11 cellular contexts compared by ENCODE assay signal in genomic region chr3:143098032-143098764, GRCh38.
"Had no signal": no experiment of that assay in that cellular context is flagged by ENCODE, and none has a peak within 500 bp of the region (broad histone marks: within the 10 kb centered on the region; RNA-seq: fewer than 3 reads in every experiment).

No MANE protein-coding gene starts in this region.

- ATAC-seq: heart right ventricle, upper lobe of right lung had no signal

- H3K4me1 ChIP-seq: upper lobe of right lung had no signal

- H3K27me3 ChIP-seq: heart right ventricle, ovary, upper lobe of right lung had no signal

- DNase-seq: activated CD4-positive, alpha-beta T cell treated with anti-CD3 and anti-CD28 coated beads, Interleukin-2, amount 50 U/mL, for 1 hour; activated CD4-positive, CD25-positive, alpha-beta regulatory T cell; activated effector memory CD4-positive, alpha-beta T cell treated with Interleukin-2 at 50 U/mL for 16 hours; activated T-cell treated with anti-CD3 and anti-CD28 coated beads, Interleukin-2, amount 50 U/mL, for 24 hours; cortex of kidney; effector CD8-positive, alpha-beta T cell; heart right ventricle; ovary; stimulated activated CD4-positive, alpha-beta T cell treated with anti-CD3 and anti-CD28 coated beads, Interleukin-12 subunit alpha, Interleukin-12 subunit beta, amount 100 ng/mL, for 4 hours; stimulated activated naive CD4-positive, alpha-beta T cell; upper lobe of right lung had no signal

- H3K27ac ChIP-seq: heart right ventricle, ovary, upper lobe of right lung had no signal

- H3K4me3 ChIP-seq: heart right ventricle, ovary, upper lobe of right lung had no signal

- H3K36me3 ChIP-seq: heart right ventricle, ovary, upper lobe of right lung had no signal

- H3K9me3 ChIP-seq: heart right ventricle, ovary, upper lobe of right lung had no signal
